Comparison of ENCODE assay signal across 1 cellular context in the genomic region with DNA sequence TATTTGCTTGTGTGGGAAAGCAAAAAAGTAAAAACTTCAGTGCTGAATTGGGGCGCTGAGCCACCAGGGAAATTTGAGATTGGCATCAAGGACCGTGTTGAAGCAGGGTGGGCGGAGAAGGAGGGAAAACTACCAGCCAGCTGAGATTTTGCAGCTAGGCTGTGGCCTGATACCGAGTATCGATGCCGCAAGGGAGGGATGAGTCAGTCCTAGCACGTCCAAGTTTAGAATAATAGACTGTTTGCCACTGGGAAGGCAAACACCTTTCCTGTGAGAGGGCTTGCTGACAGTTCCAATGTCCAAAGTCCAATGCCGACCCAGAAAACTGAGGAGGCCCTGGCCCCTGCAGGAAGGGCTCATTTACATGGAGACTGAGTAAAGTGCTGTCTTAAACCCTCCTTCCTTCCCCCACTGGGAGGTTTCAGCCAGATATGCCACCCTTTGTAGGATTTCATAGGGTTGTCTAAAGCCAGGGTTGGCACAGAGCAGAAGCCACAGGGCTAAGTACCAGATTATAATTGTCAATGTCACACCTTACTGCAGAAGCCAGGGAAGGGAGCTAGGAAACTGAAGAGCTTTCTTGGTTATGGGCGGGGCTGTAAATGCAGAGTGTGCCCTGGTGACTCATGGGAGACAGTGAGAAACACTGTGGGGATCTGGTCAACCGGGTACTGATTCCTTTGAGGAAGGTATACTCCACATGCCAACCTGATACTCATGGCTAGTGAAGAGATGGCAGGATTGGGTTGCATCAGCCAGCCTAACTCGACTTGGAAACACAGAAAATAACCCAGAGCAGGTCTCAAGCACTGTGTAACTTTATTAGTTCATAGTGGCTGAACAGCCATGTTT.
TF ChIP-seq lines count a peak whose summit lies in the region.

No MANE protein-coding gene starts in this region.

TF ChIP-seq in K562, 482 proteins besides CTCF, POLR2A, EP300 and RAD21 (continued from another document and continues in another):
- TF ChIP-seq, protein P1, sequence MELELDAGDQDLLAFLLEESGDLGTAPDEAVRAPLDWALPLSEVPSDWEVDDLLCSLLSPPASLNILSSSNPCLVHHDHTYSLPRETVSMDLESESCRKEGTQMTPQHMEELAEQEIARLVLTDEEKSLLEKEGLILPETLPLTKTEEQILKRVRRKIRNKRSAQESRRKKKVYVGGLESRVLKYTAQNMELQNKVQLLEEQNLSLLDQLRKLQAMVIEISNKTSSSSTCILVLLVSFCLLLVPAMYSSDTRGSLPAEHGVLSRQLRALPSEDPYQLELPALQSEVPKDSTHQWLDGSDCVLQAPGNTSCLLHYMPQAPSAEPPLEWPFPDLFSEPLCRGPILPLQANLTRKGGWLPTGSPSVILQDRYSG (tag; conservative IDR thresholded peaks at IDR 0.05; ENCODE audit: low read depth), result peak; percentile 84
- TF ChIP-seq BCL6 (CRISPR knock-in tag; IDR thresholded peaks at IDR 0.05) (0 out of 2 replicates have a peak, but pooled peaks have one; percentile 52), HEY1 (CRISPR knock-in tag; IDR thresholded peaks at IDR 0.05; ENCODE audit: borderline replicate concordance) (no peak), ZBTB9 (CRISPR knock-in tag; IDR thresholded peaks at IDR 0.05) (0 out of 2 replicates have a peak, but pooled peaks have one; percentile 70), KDM1A (IDR thresholded peaks at IDR 0.05) (peak; percentile 92 to 93), PML (IDR thresholded peaks at IDR 0.05; ENCODE audit: low read length) (peak; percentile 87), GABPA (tag; conservative IDR thresholded peaks at IDR 0.05; ENCODE audit: low read depth) (no peak), ZNF140 (CRISPR knock-in tag; IDR thresholded peaks at IDR 0.05) (no peak), ZNF253 (CRISPR knock-in tag; conservative IDR thresholded peaks at IDR 0.05) (no peak), ZNF133 (CRISPR knock-in tag; IDR thresholded peaks at IDR 0.05) (no peak), ATF6 (CRISPR knock-in tag; IDR thresholded peaks at IDR 0.05) (no peak), SMAD4 (CRISPR knock-in tag; conservative IDR thresholded peaks at IDR 0.05) (peak; percentile 75; the same call in 1 of the 2 replicates), ZNF507 (tag; conservative IDR thresholded peaks at IDR 0.05) (no peak), GTF2A2 (tag; IDR thresholded peaks at IDR 0.05) (peak; percentile 82; the same call in 1 of the 2 replicates), NFE2 (IDR thresholded peaks at IDR 0.05; ENCODE audit: low read depth) (peak; percentile 48; the same call in 1 of the 2 replicates), GATAD2B (IDR thresholded peaks at IDR 0.05; ENCODE audit: borderline replicate concordance) (no peak), MITF (IDR thresholded peaks at IDR 0.05) (no peak), BMI1 (IDR thresholded peaks at IDR 0.05; ENCODE audit: low read length) (no peak), ZNF232 (CRISPR knock-in tag; IDR thresholded peaks at IDR 0.05) (no peak), ZNF778 (CRISPR knock-in tag; IDR thresholded peaks at IDR 0.05) (no peak), ZNF197 (CRISPR knock-in tag; IDR thresholded peaks at IDR 0.05; ENCODE audit: low read depth) (0 out of 2 replicates have a peak, but pooled peaks have one; percentile 83), ETS1 (conservative IDR thresholded peaks at IDR 0.05; ENCODE audit: control insufficient read depth, low read depth, low read length) (0 out of 2 replicates have a peak, but pooled peaks have one; percentile 35), CHAMP1 (IDR thresholded peaks at IDR 0.05) (no peak), KDM5B (IDR thresholded peaks at IDR 0.05; ENCODE audit: insufficient replicate concordance, low read depth, low read length) (no peak), FUS (optimal IDR thresholded peaks at IDR 0.05; ENCODE audit: low read depth, low read length) (no peak), ZNF224 (CRISPR knock-in tag; IDR thresholded peaks at IDR 0.05) (no peak), BRD4 (IDR thresholded peaks at IDR 0.05) (no peak), KAT8 (IDR thresholded peaks at IDR 0.05; ENCODE audit: low read depth) (no peak), ZNF347 (CRISPR knock-in tag; IDR thresholded peaks at IDR 0.05; ENCODE audit: low read depth) (no peak), MAFK (IDR thresholded peaks at IDR 0.05; ENCODE audit: low read length) (no peak), ARID4B (CRISPR knock-in tag; IDR thresholded peaks at IDR 0.05) (peak; percentile 47; the same call in 1 of the 2 replicates)
- TF ChIP-seq, protein P2, sequence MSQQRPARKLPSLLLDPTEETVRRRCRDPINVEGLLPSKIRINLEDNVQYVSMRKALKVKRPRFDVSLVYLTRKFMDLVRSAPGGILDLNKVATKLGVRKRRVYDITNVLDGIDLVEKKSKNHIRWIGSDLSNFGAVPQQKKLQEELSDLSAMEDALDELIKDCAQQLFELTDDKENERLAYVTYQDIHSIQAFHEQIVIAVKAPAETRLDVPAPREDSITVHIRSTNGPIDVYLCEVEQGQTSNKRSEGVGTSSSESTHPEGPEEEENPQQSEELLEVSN (IDR thresholded peaks at IDR 0.05; ENCODE audit: borderline replicate concordance in 1 of 2, extremely low read depth in 1 of 2, insufficient read depth in 1 of 2, insufficient read length in 1 of 2, low read depth in 1 of 2, low read length in 1 of 2, poor library complexity in 1 of 2, severe bottlenecking in 1 of 2), result peak in 1 of 2 experiments; percentile 83
- TF ChIP-seq, protein P3, sequence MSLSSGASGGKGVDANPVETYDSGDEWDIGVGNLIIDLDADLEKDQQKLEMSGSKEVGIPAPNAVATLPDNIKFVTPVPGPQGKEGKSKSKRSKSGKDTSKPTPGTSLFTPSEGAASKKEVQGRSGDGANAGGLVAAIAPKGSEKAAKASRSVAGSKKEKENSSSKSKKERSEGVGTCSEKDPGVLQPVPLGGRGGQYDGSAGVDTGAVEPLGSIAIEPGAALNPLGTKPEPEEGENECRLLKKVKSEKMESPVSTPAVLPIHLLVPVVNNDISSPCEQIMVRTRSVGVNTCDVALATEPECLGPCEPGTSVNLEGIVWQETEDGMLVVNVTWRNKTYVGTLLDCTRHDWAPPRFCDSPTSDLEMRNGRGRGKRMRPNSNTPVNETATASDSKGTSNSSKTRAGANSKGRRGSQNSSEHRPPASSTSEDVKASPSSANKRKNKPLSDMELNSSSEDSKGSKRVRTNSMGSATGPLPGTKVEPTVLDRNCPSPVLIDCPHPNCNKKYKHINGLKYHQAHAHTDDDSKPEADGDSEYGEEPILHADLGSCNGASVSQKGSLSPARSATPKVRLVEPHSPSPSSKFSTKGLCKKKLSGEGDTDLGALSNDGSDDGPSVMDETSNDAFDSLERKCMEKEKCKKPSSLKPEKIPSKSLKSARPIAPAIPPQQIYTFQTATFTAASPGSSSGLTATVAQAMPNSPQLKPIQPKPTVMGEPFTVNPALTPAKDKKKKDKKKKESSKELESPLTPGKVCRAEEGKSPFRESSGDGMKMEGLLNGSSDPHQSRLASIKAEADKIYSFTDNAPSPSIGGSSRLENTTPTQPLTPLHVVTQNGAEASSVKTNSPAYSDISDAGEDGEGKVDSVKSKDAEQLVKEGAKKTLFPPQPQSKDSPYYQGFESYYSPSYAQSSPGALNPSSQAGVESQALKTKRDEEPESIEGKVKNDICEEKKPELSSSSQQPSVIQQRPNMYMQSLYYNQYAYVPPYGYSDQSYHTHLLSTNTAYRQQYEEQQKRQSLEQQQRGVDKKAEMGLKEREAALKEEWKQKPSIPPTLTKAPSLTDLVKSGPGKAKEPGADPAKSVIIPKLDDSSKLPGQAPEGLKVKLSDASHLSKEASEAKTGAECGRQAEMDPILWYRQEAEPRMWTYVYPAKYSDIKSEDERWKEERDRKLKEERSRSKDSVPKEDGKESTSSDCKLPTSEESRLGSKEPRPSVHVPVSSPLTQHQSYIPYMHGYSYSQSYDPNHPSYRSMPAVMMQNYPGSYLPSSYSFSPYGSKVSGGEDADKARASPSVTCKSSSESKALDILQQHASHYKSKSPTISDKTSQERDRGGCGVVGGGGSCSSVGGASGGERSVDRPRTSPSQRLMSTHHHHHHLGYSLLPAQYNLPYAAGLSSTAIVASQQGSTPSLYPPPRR (CRISPR knock-in tag; IDR thresholded peaks at IDR 0.05; ENCODE audit: borderline replicate concordance), result no peak
